24 cellular contexts compared by ENCODE assay signal in genomic region chr9:34793428-34793827, GRCh38.
"Had no signal": no experiment of that assay in that cellular context is flagged by ENCODE, and none has a peak within 500 bp of the region (broad histone marks: within the 10 kb centered on the region; RNA-seq: fewer than 3 reads in every experiment).

No MANE protein-coding gene starts in this region.

- ATAC-seq: activated naive CD8-positive, alpha-beta T cell treated with anti-CD3 and anti-CD28 coated beads, Interleukin-2, amount 50 U/mL, for 24 hours; effector memory CD8-positive, alpha-beta T cell; left colon; lower lobe of right lung; sciatic nerve had no signal

- H3K4me1 Mint-ChIP-seq: activated B cell treated with CpG ODN at 0.5 μM for 24 hours; activated CD4-positive, alpha-beta memory T cell treated with anti-CD3 and anti-CD28 coated beads, Interleukin-2, amount 10 ng/mL, durations not matched to agents 7 days and 5 days; activated naive CD4-positive, alpha-beta T cell treated with anti-CD3 and anti-CD28 coated beads, Interleukin-2, amount 10 ng/mL, durations not matched to agents 7 days and 5 days; activated naive CD8-positive, alpha-beta T cell treated with anti-CD3 and anti-CD28 coated beads, Interleukin-2, amount 50 U/mL, for 24 hours; brain; nephron had no signal

- H3K27ac Mint-ChIP-seq: activated B cell treated with CpG ODN at 0.5 μM for 24 hours; activated CD4-positive, alpha-beta memory T cell treated with anti-CD3 and anti-CD28 coated beads, Interleukin-2, amount 10 ng/mL, durations not matched to agents 7 days and 5 days; activated naive CD4-positive, alpha-beta T cell treated with anti-CD3 and anti-CD28 coated beads, Interleukin-2, amount 10 ng/mL, durations not matched to agents 7 days and 5 days; activated naive CD8-positive, alpha-beta T cell treated with anti-CD3 and anti-CD28 coated beads, Interleukin-2, amount 50 U/mL, for 24 hours; activated T-cell treated with anti-CD3 and anti-CD28 coated beads, Interleukin-2, amount 50 U/mL, for 24 hours; brain; effector memory CD8-positive, alpha-beta T cell; nephron had no signal

- H3K27me3 ChIP-seq: vagina had no signal

- H3K4me3 Mint-ChIP-seq: activated B cell treated with CpG ODN at 0.5 μM for 24 hours; activated CD4-positive, alpha-beta memory T cell treated with anti-CD3 and anti-CD28 coated beads, Interleukin-2, amount 10 ng/mL, durations not matched to agents 7 days and 5 days; activated naive CD4-positive, alpha-beta T cell treated with anti-CD3 and anti-CD28 coated beads, Interleukin-2, amount 10 ng/mL, durations not matched to agents 7 days and 5 days; activated naive CD8-positive, alpha-beta T cell treated with anti-CD3 and anti-CD28 coated beads, Interleukin-2, amount 50 U/mL, for 24 hours; activated T-cell treated with anti-CD3 and anti-CD28 coated beads, Interleukin-2, amount 50 U/mL, for 24 hours; brain; effector memory CD8-positive, alpha-beta T cell; nephron had no signal

- H3K27ac ChIP-seq: esophagus squamous epithelium, lower lobe of right lung, parathyroid adenoma, stomach, vagina had no signal

- H3K36me3 Mint-ChIP-seq: activated naive CD4-positive, alpha-beta T cell treated with anti-CD3 and anti-CD28 coated beads, Interleukin-2, amount 10 ng/mL, durations not matched to agents 7 days and 5 days; brain had no signal

- H3K4me3 ChIP-seq: esophagus squamous epithelium, lower lobe of right lung, smooth muscle cell, stomach, vagina had no signal

- H3K4me1 ChIP-seq: esophagus squamous epithelium, lower lobe of right lung, parathyroid adenoma, stomach, vagina had no signal

- H3K9me3 ChIP-seq: esophagus squamous epithelium, lower lobe of right lung, stomach, vagina had no signal

- DNase-seq: activated B cell treated with CpG ODN at 0.5 μM for 24 hours; activated CD4-positive, alpha-beta memory T cell treated with anti-CD3 and anti-CD28 coated beads, Interleukin-2, amount 10 ng/mL, durations not matched to agents 7 days and 5 days; activated CD4-positive, alpha-beta T cell treated with anti-CD3 and anti-CD28 coated beads for 4 hours; activated effector memory CD4-positive, alpha-beta T cell treated with Interleukin-2 at 50 U/mL for 16 hours; activated naive CD4-positive, alpha-beta T cell treated with anti-CD3 and anti-CD28 coated beads, Interleukin-2, amount 10 ng/mL, durations not matched to agents 7 days and 5 days; activated naive CD8-positive, alpha-beta T cell treated with anti-CD3 and anti-CD28 coated beads, Interleukin-2, amount 50 U/mL, for 24 hours; activated T-cell treated with anti-CD3 and anti-CD28 coated beads, Interleukin-2, amount 50 U/mL, for 24 hours; anterior cingulate cortex; caudate nucleus; effector memory CD8-positive, alpha-beta T cell; esophagus squamous epithelium; islet precursor cell; left colon; lower lobe of right lung; midbrain; stimulated activated CD4-positive, alpha-beta T cell treated with anti-CD3 and anti-CD28 coated beads, Interleukin-4, amount 100 ng/mL, for 1 hour; stomach; trophoblast cell had no signal

- H3K9me3 Mint-ChIP-seq: activated B cell treated with CpG ODN at 0.5 μM for 24 hours; activated CD4-positive, alpha-beta memory T cell treated with anti-CD3 and anti-CD28 coated beads, Interleukin-2, amount 10 ng/mL, durations not matched to agents 7 days and 5 days; activated naive CD4-positive, alpha-beta T cell treated with anti-CD3 and anti-CD28 coated beads, Interleukin-2, amount 10 ng/mL, durations not matched to agents 7 days and 5 days; activated naive CD8-positive, alpha-beta T cell treated with anti-CD3 and anti-CD28 coated beads, Interleukin-2, amount 50 U/mL, for 24 hours; activated T-cell treated with anti-CD3 and anti-CD28 coated beads, Interleukin-2, amount 50 U/mL, for 24 hours; brain; effector memory CD8-positive, alpha-beta T cell; nephron had no signal

- H3K36me3 ChIP-seq: esophagus squamous epithelium, lower lobe of right lung, stomach, vagina had no signal
